Comparison of ENCODE assay signal across 1 cellular context in the genomic region with DNA sequence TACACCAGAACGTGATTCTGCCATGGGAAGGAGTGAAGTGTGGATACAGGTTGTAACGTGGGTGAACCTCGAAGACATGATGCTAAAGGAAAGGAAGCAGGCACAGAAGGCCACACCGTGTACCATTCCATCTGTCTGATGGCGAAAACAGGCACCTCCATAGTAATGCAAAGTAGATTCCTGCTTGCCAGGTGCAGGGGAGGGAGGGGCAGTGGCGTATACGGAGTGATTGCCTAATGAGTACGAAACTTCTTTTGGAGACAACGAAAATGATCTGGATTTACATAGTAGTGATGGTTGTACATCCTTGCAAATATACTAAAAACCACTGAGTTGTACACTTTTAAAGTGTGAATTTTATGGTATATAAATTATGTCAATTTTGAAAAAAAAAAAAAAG.
TF ChIP-seq lines count a peak whose summit lies in the region.

No MANE protein-coding gene starts in this region.

TF ChIP-seq in GM23338, 12 proteins besides CTCF, POLR2A, EP300 and RAD21:
- TF ChIP-seq, protein P1, sequence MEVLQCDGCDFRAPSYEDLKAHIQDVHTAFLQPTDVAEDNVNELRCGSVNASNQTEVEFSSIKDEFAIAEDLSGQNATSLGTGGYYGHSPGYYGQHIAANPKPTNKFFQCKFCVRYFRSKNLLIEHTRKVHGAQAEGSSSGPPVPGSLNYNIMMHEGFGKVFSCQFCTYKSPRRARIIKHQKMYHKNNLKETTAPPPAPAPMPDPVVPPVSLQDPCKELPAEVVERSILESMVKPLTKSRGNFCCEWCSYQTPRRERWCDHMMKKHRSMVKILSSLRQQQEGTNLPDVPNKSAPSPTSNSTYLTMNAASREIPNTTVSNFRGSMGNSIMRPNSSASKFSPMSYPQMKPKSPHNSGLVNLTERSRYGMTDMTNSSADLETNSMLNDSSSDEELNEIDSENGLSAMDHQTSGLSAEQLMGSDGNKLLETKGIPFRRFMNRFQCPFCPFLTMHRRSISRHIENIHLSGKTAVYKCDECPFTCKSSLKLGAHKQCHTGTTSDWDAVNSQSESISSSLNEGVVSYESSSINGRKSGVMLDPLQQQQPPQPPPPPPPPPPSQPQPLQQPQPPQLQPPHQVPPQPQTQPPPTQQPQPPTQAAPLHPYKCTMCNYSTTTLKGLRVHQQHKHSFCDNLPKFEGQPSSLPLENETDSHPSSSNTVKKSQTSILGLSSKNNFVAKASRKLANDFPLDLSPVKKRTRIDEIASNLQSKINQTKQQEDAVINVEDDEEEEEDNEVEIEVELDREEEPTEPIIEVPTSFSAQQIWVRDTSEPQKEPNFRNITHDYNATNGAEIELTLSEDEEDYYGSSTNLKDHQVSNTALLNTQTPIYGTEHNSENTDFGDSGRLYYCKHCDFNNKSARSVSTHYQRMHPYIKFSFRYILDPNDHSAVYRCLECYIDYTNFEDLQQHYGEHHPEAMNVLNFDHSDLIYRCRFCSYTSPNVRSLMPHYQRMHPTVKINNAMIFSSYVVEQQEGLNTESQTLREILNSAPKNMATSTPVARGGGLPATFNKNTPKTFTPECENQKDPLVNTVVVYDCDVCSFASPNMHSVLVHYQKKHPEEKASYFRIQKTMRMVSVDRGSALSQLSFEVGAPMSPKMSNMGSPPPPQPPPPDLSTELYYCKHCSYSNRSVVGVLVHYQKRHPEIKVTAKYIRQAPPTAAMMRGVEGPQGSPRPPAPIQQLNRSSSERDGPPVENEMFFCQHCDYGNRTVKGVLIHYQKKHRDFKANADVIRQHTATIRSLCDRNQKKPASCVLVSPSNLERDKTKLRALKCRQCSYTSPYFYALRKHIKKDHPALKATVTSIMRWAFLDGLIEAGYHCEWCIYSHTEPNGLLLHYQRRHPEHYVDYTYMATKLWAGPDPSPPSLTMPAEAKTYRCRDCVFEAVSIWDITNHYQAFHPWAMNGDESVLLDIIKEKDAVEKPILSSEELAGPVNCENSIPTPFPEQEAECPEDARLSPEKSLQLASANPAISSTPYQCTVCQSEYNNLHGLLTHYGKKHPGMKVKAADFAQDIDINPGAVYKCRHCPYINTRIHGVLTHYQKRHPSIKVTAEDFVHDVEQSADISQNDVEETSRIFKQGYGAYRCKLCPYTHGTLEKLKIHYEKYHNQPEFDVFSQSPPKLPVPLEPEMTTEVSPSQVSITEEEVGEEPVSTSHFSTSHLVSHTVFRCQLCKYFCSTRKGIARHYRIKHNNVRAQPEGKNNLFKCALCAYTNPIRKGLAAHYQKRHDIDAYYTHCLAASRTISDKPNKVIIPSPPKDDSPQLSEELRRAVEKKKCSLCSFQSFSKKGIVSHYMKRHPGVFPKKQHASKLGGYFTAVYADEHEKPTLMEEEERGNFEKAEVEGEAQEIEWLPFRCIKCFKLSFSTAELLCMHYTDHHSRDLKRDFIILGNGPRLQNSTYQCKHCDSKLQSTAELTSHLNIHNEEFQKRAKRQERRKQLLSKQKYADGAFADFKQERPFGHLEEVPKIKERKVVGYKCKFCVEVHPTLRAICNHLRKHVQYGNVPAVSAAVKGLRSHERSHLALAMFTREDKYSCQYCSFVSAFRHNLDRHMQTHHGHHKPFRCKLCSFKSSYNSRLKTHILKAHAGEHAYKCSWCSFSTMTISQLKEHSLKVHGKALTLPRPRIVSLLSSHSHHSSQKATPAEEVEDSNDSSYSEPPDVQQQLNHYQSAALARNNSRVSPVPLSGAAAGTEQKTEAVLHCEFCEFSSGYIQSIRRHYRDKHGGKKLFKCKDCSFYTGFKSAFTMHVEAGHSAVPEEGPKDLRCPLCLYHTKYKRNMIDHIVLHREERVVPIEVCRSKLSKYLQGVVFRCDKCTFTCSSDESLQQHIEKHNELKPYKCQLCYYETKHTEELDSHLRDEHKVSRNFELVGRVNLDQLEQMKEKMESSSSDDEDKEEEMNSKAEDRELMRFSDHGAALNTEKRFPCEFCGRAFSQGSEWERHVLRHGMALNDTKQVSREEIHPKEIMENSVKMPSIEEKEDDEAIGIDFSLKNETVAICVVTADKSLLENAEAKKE (CRISPR knock-in tag; IDR thresholded peaks at IDR 0.05) = no peak
- TF ChIP-seq STAT1 (IDR thresholded peaks at IDR 0.05; ENCODE audit: unreplicated experiment) (no peak), CREB1 (CRISPR knock-in tag; IDR thresholded peaks at IDR 0.05; ENCODE audit: low read depth) (no peak), POLR2AphosphoS5 (IDR thresholded peaks at IDR 0.05; ENCODE audit: low read depth) (no peak), ZNF114 (CRISPR knock-in tag; IDR thresholded peaks at IDR 0.05) (no peak), JUNB (IDR thresholded peaks at IDR 0.05; ENCODE audit: unreplicated experiment) (no peak), ZNF331 (CRISPR knock-in tag; IDR thresholded peaks at IDR 0.05; ENCODE audit: low read depth) (no peak)
